Comparison of ENCODE assay signal across 1 cellular context in genomic region chr4:112036881-112037280, GRCh38.
TF ChIP-seq lines count a peak whose summit lies in the region.

No MANE protein-coding gene starts in this region.

TF ChIP-seq in HCT116, 20 proteins besides CTCF, POLR2A, EP300 and RAD21 (continued from another document):
- TF ChIP-seq SP1 (IDR thresholded peaks at IDR 0.05; ENCODE audit: low read depth), result no peak
- no peak for TF ChIP-seq JUND (IDR thresholded peaks at IDR 0.05)
- no peak for TF ChIP-seq EZH2phosphoT487 (IDR thresholded peaks at IDR 0.05; ENCODE audit: borderline replicate concordance)
- no peak for TF ChIP-seq REST (IDR thresholded peaks at IDR 0.05; ENCODE audit: low read depth)
- TF ChIP-seq CEBPB (IDR thresholded peaks at IDR 0.05; ENCODE audit: low read depth), result no peak
- TF ChIP-seq FOSL1 (IDR thresholded peaks at IDR 0.05; ENCODE audit: low read depth), result no peak
- no peak for TF ChIP-seq TCF7L2 (IDR thresholded peaks at IDR 0.05; ENCODE audit: borderline replicate concordance, extremely low read depth, insufficient read depth, insufficient read length)
- no peak for TF ChIP-seq ZNF274 (IDR thresholded peaks at IDR 0.05; ENCODE audit: low read depth, low read length)
- no peak for TF ChIP-seq ZBTB33 (IDR thresholded peaks at IDR 0.05; ENCODE audit: extremely low read depth, insufficient replicate concordance, low read length)
- TF ChIP-seq EGR1 (IDR thresholded peaks at IDR 0.05; ENCODE audit: low read depth), result no peak
- TF ChIP-seq EZH2 (IDR thresholded peaks at IDR 0.05), result no peak
- TF ChIP-seq POLR2AphosphoS5 (IDR thresholded peaks at IDR 0.05; ENCODE audit: low read depth, low read length), result no peak
- TF ChIP-seq ZFX (IDR thresholded peaks at IDR 0.05), result no peak
